Comparison of ENCODE assay signal across 8 cellular contexts in genomic region chr17:32483451-32484019, GRCh38. TPM values are rescaled to one million over a fixed set of nuclear protein-coding genes. Genes with fewer than 3 reads are reported as not detected.
DNase-seq lines count a peak whose midpoint lies in the region; ATAC-seq, FAIRE-seq and TF ChIP-seq lines count a peak whose summit lies in the region.

No MANE protein-coding gene starts in this region.

- H3K27me3 ChIP-seq in colonic mucosa (no peaks in the 10 kb centered on the region), spleen (replicated peaks in 1 of 7) (no peaks in the 10 kb centered on the region)

- H3K4me1 ChIP-seq in colonic mucosa (no peaks in the 10 kb centered on the region), kidney (ENCODE audit: control insufficient read depth in 1 of 2, insufficient read depth in 1 of 2, low read depth in 1 of 2, low read length in 2 of 2) (peaks cover 4 to 15% of the 10 kb centered on the region in 2 donors), spleen (peaks cover 8 to 48% (median 33%) of the 10 kb centered on the region in 6 donors)

- no peak overlapping the region for H3K9ac ChIP-seq in colonic mucosa (ENCODE audit: low read depth in 2 of 2, low read length in 2 of 2)
- no peak overlapping the region for H3K9ac ChIP-seq in kidney (ENCODE audit: low read length in 2 of 2)

- H3K4me3 ChIP-seq in colonic mucosa = no peak overlapping the region
- H3K4me3 ChIP-seq in kidney (ENCODE audit: low read length in 2 of 2) = no peak overlapping the region
- no peak overlapping the region for H3K4me3 ChIP-seq in spleen

- no peak for TF ChIP-seq POLR2A in spleen (IDR thresholded peaks at IDR 0.05)

- intact Hi-C loops in colonic mucosa (cut with DNase I) = loop anchor here (10.0 kb wide), 1 partner anchor 271 kb away; no protein-coding TSS in a partner anchor
- intact Hi-C loops in kidney (cut with DNase I) = loop anchor here (10.0 kb wide), 1 partner anchor 271 kb away; no protein-coding TSS in a partner anchor
- intact Hi-C loops in spleen (cut with DNase I; ENCODE audit: low total_unique reads) = loop anchor here (5.0 kb wide), 1 partner anchor 129 kb away; no protein-coding TSS in a partner anchor

- H3K9me3 ChIP-seq in colonic mucosa (no peaks in the 10 kb centered on the region), kidney (ENCODE audit: control insufficient read depth in 1 of 2, low read length in 2 of 2) (no peaks in the 10 kb centered on the region), spleen (no peaks in the 10 kb centered on the region)

- H3K9me3 Mint-ChIP-seq in activated CD8-positive, alpha-beta memory T cell treated with anti-CD3 and anti-CD28 coated beads, Interleukin-2, amount 10 ng/mL, durations not matched to agents 7 days and 5 days (ENCODE audit: low read depth) = no peaks in the 10 kb centered on the region

- H3K27ac Mint-ChIP-seq in activated CD8-positive, alpha-beta memory T cell treated with anti-CD3 and anti-CD28 coated beads, Interleukin-2, amount 10 ng/mL, durations not matched to agents 7 days and 5 days = no peak overlapping the region

- 23 to 46% (median 41%) methylated on average over 5 to 7 of the region's 7 CpGs for WGBS in spleen, 5 donors

- ATAC-seq in activated CD8-positive, alpha-beta memory T cell treated with anti-CD3 and anti-CD28 coated beads, Interleukin-2, amount 10 ng/mL, durations not matched to agents 7 days and 5 days = no peak
- no peak for ATAC-seq in HG03342 (IDR thresholded peaks at IDR 0.05; ENCODE audit: unreplicated experiment)

- H3K36me3 ChIP-seq in colonic mucosa (peaks cover 4% of the 10 kb centered on the region), kidney (ENCODE audit: control insufficient read depth in 1 of 2, insufficient read depth in 2 of 2, low read length in 2 of 2) (peaks cover 19 to 21% of the 10 kb centered on the region in 2 donors), spleen (peaks cover 0 to 59% (median 46%) of the 10 kb centered on the region in 6 donors)

- peaks cover 12% of the 10 kb centered on the region for H3K4me1 Mint-ChIP-seq in activated CD8-positive, alpha-beta memory T cell treated with anti-CD3 and anti-CD28 coated beads, Interleukin-2, amount 10 ng/mL, durations not matched to agents 7 days and 5 days

- H3K4me3 Mint-ChIP-seq in activated CD8-positive, alpha-beta memory T cell treated with anti-CD3 and anti-CD28 coated beads, Interleukin-2, amount 10 ng/mL, durations not matched to agents 7 days and 5 days = no peak overlapping the region

- FAIRE-seq in kidney (lab: Jason Lieb, UNC) = peak; percentile 29

- peaks cover 27% of the 10 kb centered on the region for H3K36me3 Mint-ChIP-seq in activated CD8-positive, alpha-beta memory T cell treated with anti-CD3 and anti-CD28 coated beads, Interleukin-2, amount 10 ng/mL, durations not matched to agents 7 days and 5 days

- peak; percentile 55 for DNase-seq in activated CD8-positive, alpha-beta memory T cell treated with anti-CD3 and anti-CD28 coated beads, Interleukin-2, amount 10 ng/mL, durations not matched to agents 7 days and 5 days
- DNase-seq in activated CD8-positive, alpha-beta memory T cell treated with anti-CD3 and anti-CD28 coated beads for 24 hours = no peak
- DNase-seq in MV-4-11 (lab: John Stamatoyannopoulos, UW) (peak; percentile 70), SHP77 treated with DMSO at 0.1 percent for 48 hours (lab: John Stamatoyannopoulos, UW) (peak; percentile 3), colonic mucosa (peak; percentile 37), kidney (peak; percentile 94), spleen (peak; percentile 84)

- peaks cover 8% of the 10 kb centered on the region for H3K27me3 Mint-ChIP-seq in activated CD8-positive, alpha-beta memory T cell treated with anti-CD3 and anti-CD28 coated beads, Interleukin-2, amount 10 ng/mL, durations not matched to agents 7 days and 5 days

- TF ChIP-seq CTCF in colonic mucosa (IDR thresholded peaks at IDR 0.05) (peak; percentile 35), kidney (IDR thresholded peaks at IDR 0.05; ENCODE audit: borderline replicate concordance, extremely low read depth, insufficient read depth) (peak; percentile 95), spleen (IDR thresholded peaks at IDR 0.05 in 8 of 11, conservative IDR thresholded peaks at IDR 0.05 in 3 of 11) (peak; percentile 51 to 87 (median 69))

- H3K27ac ChIP-seq in colonic mucosa (no peak overlapping the region), kidney (ENCODE audit: low read depth in 2 of 2, low read length in 2 of 2) (peak overlapping the region; percentile 48 to 72), spleen (peak overlapping the region; percentile 8 to 88 (median 68))

- CTCF ChIA-PET in activated CD8-positive, alpha-beta memory T cell treated with anti-CD3 and anti-CD28 coated beads, Interleukin-2, amount 10 ng/mL, durations not matched to agents 7 days and 5 days (lab: Charles Lee) = interaction anchor here (0.7 to 4.9 kb wide), 25 partner anchors 11 to 395 kb away, joined by 3 to 32 read pairs (median 4); partner anchors contain the start of gene PSMD11

RNA-seq across cellular contexts. Expression of gene CDK5R1, which starts 3.3 kb away (rescaled TPM):
- 1 to 10 TPM; 3.3 to 3.5 TPM for total RNA-seq in activated CD8-positive, alpha-beta memory T cell treated with anti-CD3 and anti-CD28 coated beads, Interleukin-2, amount 10 ng/mL, durations not matched to agents 7 days and 5 days
- 1 to 10 TPM in 1 of 2 donors, under 1 TPM in 1; 0.98 to 1.4 TPM for total RNA-seq in colonic mucosa
- total RNA-seq in kidney = 1.5 TPM
- 0.67 TPM for polyA plus RNA-seq in kidney (ENCODE audit: insufficient read depth, low read depth, low replicate concordance)
- total RNA-seq in spleen = 10 to 100 TPM; 13.0 to 28.2 (median 20.3) TPM
- polyA plus RNA-seq in spleen = 10 to 100 TPM; 13.5 to 26.3 (median 13.6) TPM

RNA-seq across cellular contexts. Expression of gene PSMD11, which starts 39.2 kb away (rescaled TPM):
- 100 to 1,000 TPM; 110 to 139 TPM for total RNA-seq in activated CD8-positive, alpha-beta memory T cell treated with anti-CD3 and anti-CD28 coated beads, Interleukin-2, amount 10 ng/mL, durations not matched to agents 7 days and 5 days
- 100 to 1,000 TPM in 1 of 2 donors, 10 to 100 TPM in 1; 81.2 to 117 TPM for total RNA-seq in colonic mucosa
- total RNA-seq in kidney = 67.5 TPM
- polyA plus RNA-seq in kidney (ENCODE audit: insufficient read depth, low read depth, low replicate concordance) = 65.1 TPM
- total RNA-seq in spleen = 10 to 100 TPM; 43.0 to 84.8 (median 68.9) TPM
- 10 to 100 TPM; 28.0 to 35.2 (median 35.1) TPM for polyA plus RNA-seq in spleen

Comparison
In these comparisons a context has a peak if more than half of its experiments do, and no peak if none do; other contexts are left out.
1. CTCF ChIP-seq: peak in every context shown above with its lines; median percentile 95 in kidney; 69 in spleen; 35 in colonic mucosa.